Comparison of ENCODE assay signal across 2 cellular contexts in the genomic region with DNA sequence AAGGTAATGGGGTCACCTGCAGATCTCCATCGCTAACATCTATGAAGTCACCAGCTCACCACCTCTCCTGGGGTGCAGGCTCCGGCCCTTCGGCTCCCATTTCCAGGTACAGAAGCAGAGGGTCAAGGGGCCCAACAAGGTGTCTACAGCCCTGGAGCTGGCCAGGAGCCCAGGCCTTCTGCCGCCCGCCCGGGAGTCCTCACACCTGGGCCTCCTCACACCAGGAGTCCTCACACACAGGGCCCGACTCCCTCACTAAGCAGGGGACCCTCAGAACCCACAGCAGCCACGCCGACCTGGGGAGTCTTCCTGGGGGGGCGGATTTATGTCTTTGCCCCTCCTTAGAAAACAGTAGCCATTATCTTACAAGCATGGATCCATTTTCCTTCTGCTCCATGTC.
TF ChIP-seq lines count a peak whose summit lies in the region.

No MANE protein-coding gene starts in this region.

TF ChIP-seq in GM12891, 5 proteins besides CTCF, POLR2A, EP300 and RAD21 (continued from another document):
- TF ChIP-seq SPI1 (IDR thresholded peaks at IDR 0.05; ENCODE audit: low read depth, low read length), result no peak
TF ChIP-seq in GM12891: peak in this region for 0.

TF ChIP-seq in HepG2, 621 proteins besides CTCF, POLR2A, EP300 and RAD21 (continued from another document):
- TF ChIP-seq ZNF674 (CRISPR knock-in tag; IDR thresholded peaks at IDR 0.05; ENCODE audit: low read depth) (no peak), ZSCAN9 (CRISPR knock-in tag; IDR thresholded peaks at IDR 0.05; ENCODE audit: borderline replicate concordance) (no peak), ZNF367 (CRISPR knock-in tag; IDR thresholded peaks at IDR 0.05; ENCODE audit: borderline replicate concordance) (no peak), YY1 (IDR thresholded peaks at IDR 0.05; ENCODE audit: insufficient read depth, insufficient replicate concordance, low read depth, low read length) (no peak), RFX5 (IDR thresholded peaks at IDR 0.05; ENCODE audit: low read depth, low read length) (no peak)
- TF ChIP-seq, protein P1, sequence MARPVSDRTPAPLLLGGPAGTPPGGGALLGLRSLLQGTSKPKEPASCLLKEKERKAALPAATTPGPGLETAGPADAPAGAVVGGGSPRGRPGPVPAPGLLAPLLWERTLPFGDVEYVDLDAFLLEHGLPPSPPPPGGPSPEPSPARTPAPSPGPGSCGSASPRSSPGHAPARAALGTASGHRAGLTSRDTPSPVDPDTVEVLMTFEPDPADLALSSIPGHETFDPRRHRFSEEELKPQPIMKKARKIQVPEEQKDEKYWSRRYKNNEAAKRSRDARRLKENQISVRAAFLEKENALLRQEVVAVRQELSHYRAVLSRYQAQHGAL (CRISPR knock-in tag; IDR thresholded peaks at IDR 0.05; ENCODE audit: not compliant biosample characterization), result no peak
- TF ChIP-seq, protein P2, sequence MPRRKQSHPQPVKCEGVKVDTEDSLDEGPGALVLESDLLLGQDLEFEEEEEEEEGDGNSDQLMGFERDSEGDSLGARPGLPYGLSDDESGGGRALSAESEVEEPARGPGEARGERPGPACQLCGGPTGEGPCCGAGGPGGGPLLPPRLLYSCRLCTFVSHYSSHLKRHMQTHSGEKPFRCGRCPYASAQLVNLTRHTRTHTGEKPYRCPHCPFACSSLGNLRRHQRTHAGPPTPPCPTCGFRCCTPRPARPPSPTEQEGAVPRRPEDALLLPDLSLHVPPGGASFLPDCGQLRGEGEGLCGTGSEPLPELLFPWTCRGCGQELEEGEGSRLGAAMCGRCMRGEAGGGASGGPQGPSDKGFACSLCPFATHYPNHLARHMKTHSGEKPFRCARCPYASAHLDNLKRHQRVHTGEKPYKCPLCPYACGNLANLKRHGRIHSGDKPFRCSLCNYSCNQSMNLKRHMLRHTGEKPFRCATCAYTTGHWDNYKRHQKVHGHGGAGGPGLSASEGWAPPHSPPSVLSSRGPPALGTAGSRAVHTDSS (CRISPR knock-in tag; conservative IDR thresholded peaks at IDR 0.05), result no peak
